ENCODE assay signal across 2 cellular contexts in the genomic region with DNA sequence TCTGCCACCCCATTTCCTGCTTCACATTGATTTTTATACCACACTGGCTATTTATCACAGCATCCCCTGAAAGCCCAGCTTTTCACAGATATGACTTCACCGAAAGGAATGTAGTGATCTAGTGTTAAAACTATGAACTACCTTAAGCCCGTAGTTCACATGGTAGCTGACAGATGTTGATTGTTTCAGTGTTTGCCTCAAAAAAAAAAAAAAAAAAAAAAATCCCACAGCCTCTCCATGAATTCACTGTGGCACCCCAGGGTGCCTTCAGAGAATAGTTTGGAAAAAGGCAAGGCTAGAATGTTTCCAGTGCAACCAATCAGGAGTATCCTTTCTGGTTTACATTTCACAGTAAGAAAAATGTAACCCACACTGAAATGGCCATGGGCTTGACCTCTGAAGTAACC.
A peak's percentile ranks its signal among the peaks of the same experiment; 100 is the strongest.
TF ChIP-seq lines count a peak whose summit lies in the region.

No MANE protein-coding gene starts in this region.

TF ChIP-seq in HCT116, 20 proteins besides CTCF, POLR2A, EP300 and RAD21 (continued from another document):
- TF ChIP-seq CEBPB (IDR thresholded peaks at IDR 0.05; ENCODE audit: low read depth), result no peak

TF ChIP-seq in SK-N-SH, 30 proteins besides CTCF, POLR2A, EP300 and RAD21 (continued from another document):
- TF ChIP-seq, protein P1, sequence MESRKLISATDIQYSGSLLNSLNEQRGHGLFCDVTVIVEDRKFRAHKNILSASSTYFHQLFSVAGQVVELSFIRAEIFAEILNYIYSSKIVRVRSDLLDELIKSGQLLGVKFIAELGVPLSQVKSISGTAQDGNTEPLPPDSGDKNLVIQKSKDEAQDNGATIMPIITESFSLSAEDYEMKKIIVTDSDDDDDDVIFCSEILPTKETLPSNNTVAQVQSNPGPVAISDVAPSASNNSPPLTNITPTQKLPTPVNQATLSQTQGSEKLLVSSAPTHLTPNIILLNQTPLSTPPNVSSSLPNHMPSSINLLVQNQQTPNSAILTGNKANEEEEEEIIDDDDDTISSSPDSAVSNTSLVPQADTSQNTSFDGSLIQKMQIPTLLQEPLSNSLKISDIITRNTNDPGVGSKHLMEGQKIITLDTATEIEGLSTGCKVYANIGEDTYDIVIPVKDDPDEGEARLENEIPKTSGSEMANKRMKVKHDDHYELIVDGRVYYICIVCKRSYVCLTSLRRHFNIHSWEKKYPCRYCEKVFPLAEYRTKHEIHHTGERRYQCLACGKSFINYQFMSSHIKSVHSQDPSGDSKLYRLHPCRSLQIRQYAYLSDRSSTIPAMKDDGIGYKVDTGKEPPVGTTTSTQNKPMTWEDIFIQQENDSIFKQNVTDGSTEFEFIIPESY (IDR thresholded peaks at IDR 0.05; ENCODE audit: borderline replicate concordance, low read depth), result peak; percentile 35; the same call in 1 of the 2 replicates
- peak; percentile 62; the same call in 1 of the 2 replicates for TF ChIP-seq NFIC (IDR thresholded peaks at IDR 0.05; ENCODE audit: borderline replicate concordance)
- TF ChIP-seq RFX5 (IDR thresholded peaks at IDR 0.05; ENCODE audit: low read length), result no peak
- TF ChIP-seq, protein P2, sequence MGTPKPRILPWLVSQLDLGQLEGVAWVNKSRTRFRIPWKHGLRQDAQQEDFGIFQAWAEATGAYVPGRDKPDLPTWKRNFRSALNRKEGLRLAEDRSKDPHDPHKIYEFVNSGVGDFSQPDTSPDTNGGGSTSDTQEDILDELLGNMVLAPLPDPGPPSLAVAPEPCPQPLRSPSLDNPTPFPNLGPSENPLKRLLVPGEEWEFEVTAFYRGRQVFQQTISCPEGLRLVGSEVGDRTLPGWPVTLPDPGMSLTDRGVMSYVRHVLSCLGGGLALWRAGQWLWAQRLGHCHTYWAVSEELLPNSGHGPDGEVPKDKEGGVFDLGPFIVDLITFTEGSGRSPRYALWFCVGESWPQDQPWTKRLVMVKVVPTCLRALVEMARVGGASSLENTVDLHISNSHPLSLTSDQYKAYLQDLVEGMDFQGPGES (IDR thresholded peaks at IDR 0.05; ENCODE audit: low read depth, low read length), result no peak
- TF ChIP-seq TCF12 (IDR thresholded peaks at IDR 0.05), result peak; percentile 79
- no peak for TF ChIP-seq EZH2phosphoT487 (IDR thresholded peaks at IDR 0.05; ENCODE audit: borderline replicate concordance, low read depth)
- no peak for TF ChIP-seq GABPA (IDR thresholded peaks at IDR 0.05; ENCODE audit: low read depth)
- TF ChIP-seq, protein P3, sequence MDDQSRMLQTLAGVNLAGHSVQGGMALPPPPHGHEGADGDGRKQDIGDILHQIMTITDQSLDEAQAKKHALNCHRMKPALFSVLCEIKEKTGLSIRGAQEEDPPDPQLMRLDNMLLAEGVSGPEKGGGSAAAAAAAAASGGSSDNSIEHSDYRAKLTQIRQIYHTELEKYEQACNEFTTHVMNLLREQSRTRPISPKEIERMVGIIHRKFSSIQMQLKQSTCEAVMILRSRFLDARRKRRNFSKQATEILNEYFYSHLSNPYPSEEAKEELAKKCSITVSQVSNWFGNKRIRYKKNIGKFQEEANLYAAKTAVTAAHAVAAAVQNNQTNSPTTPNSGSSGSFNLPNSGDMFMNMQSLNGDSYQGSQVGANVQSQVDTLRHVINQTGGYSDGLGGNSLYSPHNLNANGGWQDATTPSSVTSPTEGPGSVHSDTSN (IDR thresholded peaks at IDR 0.05), result peak; percentile 87
- no peak for TF ChIP-seq MEF2A (IDR thresholded peaks at IDR 0.05; ENCODE audit: borderline replicate concordance, low read depth)
- TF ChIP-seq SIN3A (IDR thresholded peaks at IDR 0.05; ENCODE audit: borderline replicate concordance, low read depth, low read length), result no peak
- no peak for TF ChIP-seq ELF1 (IDR thresholded peaks at IDR 0.05)
- no peak for TF ChIP-seq USF1 (IDR thresholded peaks at IDR 0.05; ENCODE audit: borderline replicate concordance, low read depth)
- TF ChIP-seq RXRA (IDR thresholded peaks at IDR 0.05; ENCODE audit: borderline replicate concordance, low read depth), result peak; percentile 51; the same call in 1 of the 2 replicates
- TF ChIP-seq REST (IDR thresholded peaks at IDR 0.05; ENCODE audit: low read depth, low read length), result no peak
- no peak for TF ChIP-seq NRF1 (IDR thresholded peaks at IDR 0.05; ENCODE audit: low read depth, low read length)
- peak; percentile 82 for TF ChIP-seq TEAD4 (IDR thresholded peaks at IDR 0.05; ENCODE audit: borderline replicate concordance, insufficient read depth)
- 0 out of 2 replicates have a peak, but pooled peaks have one; percentile 23 for TF ChIP-seq YY1 (IDR thresholded peaks at IDR 0.05; ENCODE audit: low read depth)
- TF ChIP-seq JUND (IDR thresholded peaks at IDR 0.05), result peak; percentile 90
- TF ChIP-seq, protein P4, sequence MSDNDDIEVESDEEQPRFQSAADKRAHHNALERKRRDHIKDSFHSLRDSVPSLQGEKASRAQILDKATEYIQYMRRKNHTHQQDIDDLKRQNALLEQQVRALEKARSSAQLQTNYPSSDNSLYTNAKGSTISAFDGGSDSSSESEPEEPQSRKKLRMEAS (IDR thresholded peaks at IDR 0.05; ENCODE audit: low read depth), result peak; percentile 42; the same call in 1 of the 2 replicates
- no peak for TF ChIP-seq RCOR1 (IDR thresholded peaks at IDR 0.05; ENCODE audit: low read length)
- TF ChIP-seq GATA2 (CRISPR knock-in tag; IDR thresholded peaks at IDR 0.05), result no peak
- TF ChIP-seq TAF1 (IDR thresholded peaks at IDR 0.05; ENCODE audit: borderline replicate concordance, low read depth, low read length), result no peak
- no peak for TF ChIP-seq FOXM1 (IDR thresholded peaks at IDR 0.05; ENCODE audit: low read depth)
